ENCODE assay signal across 8 cellular contexts in genomic region chr2:46632349-46632748, GRCh38. TPM values are rescaled to one million over a fixed set of nuclear protein-coding genes. Genes with fewer than 3 reads are reported as not detected.
DNase-seq lines count a peak whose midpoint lies in the region; ATAC-seq and TF ChIP-seq lines count a peak whose summit lies in the region.

No MANE protein-coding gene starts in this region.

- H3K9me2 ChIP-seq in OCI-LY7 (ENCODE audit: insufficient read depth, low read length), result no peaks in the 10 kb centered on the region

- no peak for ATAC-seq in GM19455 (IDR thresholded peaks at IDR 0.05; ENCODE audit: unreplicated experiment)
- no peak for ATAC-seq in HG02938 (IDR thresholded peaks at IDR 0.05; ENCODE audit: unreplicated experiment)

- POLR2A ChIA-PET in OCI-LY7 (lab: Charles Lee), result interaction anchor here (0.7 kb wide), 1 partner anchor 253 kb away, joined by 3 read pairs; no protein-coding TSS in a partner anchor

- H3K9me3 ChIP-seq in OCI-LY7 (ENCODE audit: low read length), result no peaks in the 10 kb centered on the region
- H3K9me3 ChIP-seq in esophagus muscularis mucosa, result no peaks in the 10 kb centered on the region

- TF ChIP-seq CTCF in AG09309 (IDR thresholded peaks at IDR 0.05; ENCODE audit: control insufficient read depth, insufficient read depth, low read depth, low read length, missing control alignments), result peak; percentile 58
- 0 out of 2 replicates have a peak, but pooled peaks have one; percentile 7 for TF ChIP-seq CTCF in GM12874 (IDR thresholded peaks at IDR 0.05; ENCODE audit: insufficient read depth, low read depth, low read length)
- TF ChIP-seq CTCF in OCI-LY7 (conservative IDR thresholded peaks at IDR 0.05; ENCODE audit: low read length), result peak; percentile 77
- peak; percentile 64 to 68 (median 67) for TF ChIP-seq CTCF in esophagus muscularis mucosa (IDR thresholded peaks at IDR 0.05)

- H3K27ac ChIP-seq in OCI-LY7 (ENCODE audit: low read depth, low read length, poor library complexity, severe bottlenecking), result no peak overlapping the region
- H3K27ac ChIP-seq in esophagus muscularis mucosa (replicated peaks in 1 of 4), result no peak overlapping the region

- TF ChIP-seq EP300 in esophagus muscularis mucosa (IDR thresholded peaks at IDR 0.05), result no peak

- H3K36me3 ChIP-seq in OCI-LY7 (ENCODE audit: insufficient read depth, low read length) (no peaks in the 10 kb centered on the region), esophagus muscularis mucosa (peaks cover 0 to 4% (median 2%) of the 10 kb centered on the region in 4 donors)

- H3K4me3 ChIP-seq in AG09309 (ENCODE audit: control insufficient read depth, low read depth, low read length) (no peak overlapping the region), OCI-LY7 (ENCODE audit: low read depth, low read length, poor library complexity, severe bottlenecking) (no peak overlapping the region), esophagus muscularis mucosa (no peak overlapping the region)

- no TSS peak for BruUV-seq in OCI-LY7 (replicated peaks; lab: Mats Ljungman, UMichigan)

- intact Hi-C loops in OCI-LY7 (cut with micrococcal nuclease; ENCODE audit: unreplicated experiment) (no loop called here), esophagus muscularis mucosa (cut with DNase I) (loop anchor here (2.0 kb wide), 1 partner anchor 258 kb away; no protein-coding TSS in a partner anchor)

- no peak overlapping the region for H3K4me2 ChIP-seq in OCI-LY7 (ENCODE audit: low read length)

- no peak overlapping the region for H2AFZ ChIP-seq in OCI-LY7 (ENCODE audit: low read length)

- H4K20me1 ChIP-seq in OCI-LY7 (ENCODE audit: insufficient read depth, low read length), result no peaks in the 10 kb centered on the region

- H3K27me3 ChIP-seq in esophagus muscularis mucosa, result no peaks in the 10 kb centered on the region

- H3K4me1 ChIP-seq in OCI-LY7 (ENCODE audit: insufficient read depth, low read length, poor library complexity, severe bottlenecking), result no peaks in the 10 kb centered on the region
- H3K4me1 ChIP-seq in esophagus muscularis mucosa, result no peaks in the 10 kb centered on the region

- CTCF ChIA-PET in OCI-LY7 (lab: Charles Lee; ENCODE audit: unreplicated experiment), result no interaction called here

- peak; percentile 52 for DNase-seq in AG09309 (ENCODE audit: low read depth)
- peak; percentile 46 for DNase-seq in OCI-LY7 (ENCODE audit: low spot score)
- DNase-seq in esophagus muscularis mucosa (ENCODE audit: extremely low spot score), result no peak
- peak; percentile 53 for DNase-seq in pons (ENCODE audit: low spot score)
- no peak for DNase-seq in nucleus accumbens (lab: John Stamatoyannopoulos, UW)

- TF ChIP-seq POLR2A in esophagus muscularis mucosa (IDR thresholded peaks at IDR 0.05; ENCODE audit: low read depth), result no peak

- H3K79me2 ChIP-seq in OCI-LY7 (ENCODE audit: insufficient read depth, low read depth, low read length), result no peaks in the 10 kb centered on the region

RNA-seq across cellular contexts. Expression of gene CRIPT, which starts 15.3 kb away (rescaled TPM):
- 2.9 and 5.0 TPM in 2 replicates for total RNA-seq in OCI-LY7 (2014; rRNA removed; shearing (Covaris generic))
- 10.5 and 12.7 TPM in 2 replicates for total RNA-seq in OCI-LY7 (2022)
- total RNA-seq in esophagus muscularis mucosa, result 10 to 100 TPM; 13.9 to 20.7 (median 18.3) TPM

RNA-seq across cellular contexts. Expression of gene PIGF, which starts 15.5 kb away (rescaled TPM):
- total RNA-seq in OCI-LY7 (2014; rRNA removed; shearing (Covaris generic)), result 18.5 and 26.0 TPM in 2 replicates
- 47.0 and 48.8 TPM in 2 replicates for total RNA-seq in OCI-LY7 (2022)
- 1 to 10 TPM; 5.2 to 8.3 (median 6.4) TPM for total RNA-seq in esophagus muscularis mucosa

Comparison
In these comparisons a context has a peak if more than half of its experiments do, and no peak if none do; other contexts are left out.
1. DNase-seq: peak in AG09309 (single experiment), OCI-LY7 (single experiment) and pons (single experiment); none in esophagus muscularis mucosa (single experiment) and nucleus accumbens (0 of 56).
2. CTCF ChIP-seq: peak in every context shown above with its lines; median percentile 77 in OCI-LY7; 67 in esophagus muscularis mucosa; 58 in AG09309; 7 in GM12874.